ENCODE assay signal across 1 cellular context in genomic region chr16:87132361-87133014, GRCh38.
TF ChIP-seq lines count a peak whose summit lies in the region.

No MANE protein-coding gene starts in this region.

TF ChIP-seq in HepG2, 621 proteins besides CTCF, POLR2A, EP300 and RAD21 (continued from another document and continues in another):
- no peak for TF ChIP-seq SOX6 (IDR thresholded peaks at IDR 0.05)
- peak; percentile 61 for TF ChIP-seq SOX6 (CRISPR knock-in tag; IDR thresholded peaks at IDR 0.05)
- TF ChIP-seq ZNF615 (CRISPR knock-in tag; IDR thresholded peaks at IDR 0.05; ENCODE audit: borderline replicate concordance), result no peak
- TF ChIP-seq ZHX1 (CRISPR knock-in tag; IDR thresholded peaks at IDR 0.05; ENCODE audit: low read depth), result no peak
- no peak for TF ChIP-seq SMAD9 (CRISPR knock-in tag; IDR thresholded peaks at IDR 0.05)
- no peak for TF ChIP-seq NAIF1 (CRISPR knock-in tag; IDR thresholded peaks at IDR 0.05; ENCODE audit: borderline replicate concordance)
- TF ChIP-seq ZSCAN31 (CRISPR knock-in tag; IDR thresholded peaks at IDR 0.05; ENCODE audit: low read depth), result no peak
- no peak for TF ChIP-seq CHD2 (IDR thresholded peaks at IDR 0.05; ENCODE audit: low read depth, low read length)
- TF ChIP-seq THAP7 (CRISPR knock-in tag; IDR thresholded peaks at IDR 0.05), result no peak
- TF ChIP-seq KDM2A (CRISPR knock-in tag; IDR thresholded peaks at IDR 0.05; ENCODE audit: borderline replicate concordance, low read depth), result 0 out of 2 replicates have a peak, but pooled peaks have one; percentile 10
- no peak for TF ChIP-seq ZNF660 (CRISPR knock-in tag; IDR thresholded peaks at IDR 0.05; ENCODE audit: borderline replicate concordance, low read depth)
- TF ChIP-seq RARA (CRISPR knock-in tag; IDR thresholded peaks at IDR 0.05), result no peak
- TF ChIP-seq TFDP2 (CRISPR knock-in tag; IDR thresholded peaks at IDR 0.05), result no peak
- 0 out of 2 replicates have a peak, but pooled peaks have one; percentile 40 for TF ChIP-seq MAX (IDR thresholded peaks at IDR 0.05)
- TF ChIP-seq SP5 (CRISPR knock-in tag; IDR thresholded peaks at IDR 0.05; ENCODE audit: borderline replicate concordance, low read depth), result no peak
- no peak for TF ChIP-seq KAT7 (CRISPR knock-in tag; IDR thresholded peaks at IDR 0.05; ENCODE audit: borderline replicate concordance)
- TF ChIP-seq MTF2 (CRISPR knock-in tag; IDR thresholded peaks at IDR 0.05; ENCODE audit: borderline replicate concordance), result no peak
- TF ChIP-seq ZNF644 (CRISPR knock-in tag; IDR thresholded peaks at IDR 0.05; ENCODE audit: low read depth), result 0 out of 2 replicates have a peak, but pooled peaks have one; percentile 28
- TF ChIP-seq TEAD3 (CRISPR knock-in tag; optimal IDR thresholded peaks at IDR 0.05; ENCODE audit: borderline replicate concordance), result peak; percentile 42
- TF ChIP-seq ZBTB33 (CRISPR knock-in tag; IDR thresholded peaks at IDR 0.05), result no peak
- TF ChIP-seq ETS1 (CRISPR knock-in tag; IDR thresholded peaks at IDR 0.05), result no peak
- no peak for TF ChIP-seq ZNF7 (CRISPR knock-in tag; IDR thresholded peaks at IDR 0.05)
- TF ChIP-seq ZNF639 (CRISPR knock-in tag; conservative IDR thresholded peaks at IDR 0.05), result no peak
- TF ChIP-seq ZNF652 (CRISPR knock-in tag; IDR thresholded peaks at IDR 0.05; ENCODE audit: borderline replicate concordance, low read depth), result no peak
- no peak for TF ChIP-seq MTF1 (CRISPR knock-in tag; IDR thresholded peaks at IDR 0.05)
- TF ChIP-seq ZNF747 (CRISPR knock-in tag; IDR thresholded peaks at IDR 0.05; ENCODE audit: borderline replicate concordance), result no peak
- no peak for TF ChIP-seq REST (IDR thresholded peaks at IDR 0.05; ENCODE audit: borderline replicate concordance in 1 of 2, low read depth in 1 of 2, low read length in 2 of 2)
- no peak for TF ChIP-seq ZNF296 (CRISPR knock-in tag; conservative IDR thresholded peaks at IDR 0.05)
- no peak for TF ChIP-seq SIX1 (CRISPR knock-in tag; IDR thresholded peaks at IDR 0.05; ENCODE audit: borderline replicate concordance)
- TF ChIP-seq ZSCAN21 (CRISPR knock-in tag; IDR thresholded peaks at IDR 0.05; ENCODE audit: borderline replicate concordance), result no peak
- TF ChIP-seq ZNF414 (CRISPR knock-in tag; IDR thresholded peaks at IDR 0.05), result no peak
- no peak for TF ChIP-seq ZNF331 (CRISPR knock-in tag; IDR thresholded peaks at IDR 0.05)
- no peak for TF ChIP-seq CREB1 (IDR thresholded peaks at IDR 0.05)
- TF ChIP-seq CREB1 (CRISPR knock-in tag; IDR thresholded peaks at IDR 0.05), result no peak
- no peak for TF ChIP-seq KLF6 (CRISPR knock-in tag; IDR thresholded peaks at IDR 0.05)
- no peak for TF ChIP-seq MAZ (IDR thresholded peaks at IDR 0.05; ENCODE audit: borderline replicate concordance, low read depth, low read length)
- no peak for TF ChIP-seq MAZ (CRISPR knock-in tag; IDR thresholded peaks at IDR 0.05; ENCODE audit: low read depth)
- no peak for TF ChIP-seq ZNF362 (CRISPR knock-in tag; IDR thresholded peaks at IDR 0.05; ENCODE audit: borderline replicate concordance)
- TF ChIP-seq FOSL2 (CRISPR knock-in tag; IDR thresholded peaks at IDR 0.05), result 0 out of 2 replicates have a peak, but pooled peaks have one; percentile 22
- TF ChIP-seq RBM22 (optimal IDR thresholded peaks at IDR 0.05; ENCODE audit: low read length), result no peak
- no peak for TF ChIP-seq AHR (CRISPR knock-in tag; IDR thresholded peaks at IDR 0.05)
- TF ChIP-seq GTF3A (CRISPR knock-in tag; conservative IDR thresholded peaks at IDR 0.05), result no peak
- TF ChIP-seq HOXA9 (CRISPR knock-in tag; IDR thresholded peaks at IDR 0.05; ENCODE audit: borderline replicate concordance), result no peak
- TF ChIP-seq ZNF264 (CRISPR knock-in tag; IDR thresholded peaks at IDR 0.05), result no peak
- no peak for TF ChIP-seq ZNF235 (CRISPR knock-in tag; IDR thresholded peaks at IDR 0.05; ENCODE audit: borderline replicate concordance)
- TF ChIP-seq TFDP1 (CRISPR knock-in tag; IDR thresholded peaks at IDR 0.05; ENCODE audit: borderline replicate concordance), result peak; percentile 46; the same call in 1 of the 2 replicates
- TF ChIP-seq HNRNPK (IDR thresholded peaks at IDR 0.05; ENCODE audit: low read depth, low read length, poor library complexity, severe bottlenecking), result no peak
- no peak for TF ChIP-seq ISX (CRISPR knock-in tag; conservative IDR thresholded peaks at IDR 0.05)
- no peak for TF ChIP-seq ZBTB42 (CRISPR knock-in tag; IDR thresholded peaks at IDR 0.05)
